11 cellular contexts compared by ENCODE assay signal in the genomic region with DNA sequence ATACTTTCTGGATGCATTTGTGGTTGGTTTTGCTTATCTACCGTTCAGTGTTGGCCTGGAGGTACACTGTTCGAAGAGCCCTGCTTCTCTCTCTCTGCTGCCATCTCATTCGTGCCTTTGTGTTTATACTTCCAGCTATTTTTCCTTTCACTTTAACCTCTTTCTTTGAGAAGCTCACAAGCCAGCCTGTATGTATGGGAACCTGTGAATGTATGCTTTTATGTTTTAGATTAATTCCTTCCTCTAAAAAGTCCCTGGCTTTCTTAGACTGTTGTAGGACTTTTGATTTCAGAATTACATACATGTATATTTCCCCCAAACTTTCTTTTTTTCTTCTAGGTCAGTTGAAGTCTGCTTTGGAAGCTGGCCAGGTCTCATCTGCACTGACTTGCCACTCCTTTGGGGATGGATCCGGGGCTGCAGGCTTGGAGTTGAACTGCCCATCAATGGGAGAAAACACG.
DNase-seq lines count a peak whose midpoint lies in the region; ATAC-seq and TF ChIP-seq lines count a peak whose summit lies in the region.
"Had no signal": no experiment of that assay in that cellular context is flagged by ENCODE, and none has a peak within 500 bp of the region (broad histone marks: within the 10 kb centered on the region; RNA-seq: fewer than 3 reads in every experiment).

No MANE protein-coding gene starts in this region.

- TF ChIP-seq CTCF in adrenal gland (IDR thresholded peaks at IDR 0.05): no peak

- H3K27ac ChIP-seq in adrenal gland: peak overlapping the region in 4 of 5 donors; percentile 44 to 75 (median 68)
- no peak overlapping the region for H3K27ac ChIP-seq in neuronal stem cell (replicated peaks; ENCODE audit: low read length)

- no peak overlapping the region for H2BK5ac ChIP-seq in neuronal stem cell (ENCODE audit: low read length)

- no peak overlapping the region for H2BK12ac ChIP-seq in neuronal stem cell (ENCODE audit: low read length)

- WGBS in adrenal gland, 4 donors: 16 to 32% (median 29%) methylated on average over 5 of the region's 5 CpGs
- WGBS in neuronal stem cell (ENCODE audit: extremely low coverage in 2 of 2, insufficient read length in 2 of 2, insufficient replicate concordance in 1 of 2), 2 donors: no CpG with 5 or more reads among the region's 5 CpGs

- no peaks in the 10 kb centered on the region for H3K9me3 Mint-ChIP-seq in activated T-cell treated with anti-CD3 and anti-CD28 coated beads, Interleukin-2, amount 50 U/mL, for 72 hours

- intact Hi-C loops in adrenal gland (cut with DNase I): no loop called here

- peaks cover 9% of the 10 kb centered on the region for H3K4me1 Mint-ChIP-seq in activated T-cell treated with anti-CD3 and anti-CD28 coated beads, Interleukin-2, amount 50 U/mL, for 72 hours (ENCODE audit: low read depth)

- no peak overlapping the region for H3K4me3 Mint-ChIP-seq in activated T-cell treated with anti-CD3 and anti-CD28 coated beads, Interleukin-2, amount 50 U/mL, for 72 hours

- no peak for TF ChIP-seq POLR2A in adrenal gland (IDR thresholded peaks at IDR 0.05)

- H2AK5ac ChIP-seq in neuronal stem cell (ENCODE audit: low read depth, low read length): no peak overlapping the region

- no peak overlapping the region for H3K9ac ChIP-seq in neuronal stem cell (ENCODE audit: low read depth, low read length, poor library complexity)

- H3K79me1 ChIP-seq in neuronal stem cell (ENCODE audit: low read depth, low read length): no peaks in the 10 kb centered on the region

- H3K18ac ChIP-seq in neuronal stem cell (ENCODE audit: low read length): no peak overlapping the region

- no peak for DNase-seq in activated T-cell treated with anti-CD3 and anti-CD28 coated beads, Interleukin-2, amount 50 U/mL, for 72 hours
- no peak for DNase-seq in activated T-cell treated with anti-CD3 and anti-CD28 coated beads for 4 hours
- DNase-seq in adrenal gland: peak; percentile 39 to 76 (median 70)
- DNase-seq in left lobe of liver (ENCODE audit: low spot score): no peak
- DNase-seq in ureter (ENCODE audit: low spot score): peak; percentile 54
- no peak for DNase-seq in neuronal stem cell (ENCODE audit: low spot score)
- no peak for DNase-seq in inferior parietal cortex (ENCODE audit: extremely low spot score)
- DNase-seq: activated CD4-positive, CD25-positive, alpha-beta regulatory T cell; C1 segment of cervical spinal cord; KBM-7 had no signal

- no peak overlapping the region for H2BK120ac ChIP-seq in neuronal stem cell (ENCODE audit: low read depth, low read length)

- H3K4me3 ChIP-seq in adrenal gland: peak overlapping the region in 1 of 4 donors; percentile 29
- no peak overlapping the region for H3K4me3 ChIP-seq in neuronal stem cell (ENCODE audit: low read length in 2 of 2)

- peaks cover 0 to 9% of the 10 kb centered on the region in 2 donors for H3K36me3 Mint-ChIP-seq in activated T-cell treated with anti-CD3 and anti-CD28 coated beads, Interleukin-2, amount 50 U/mL, for 72 hours (ENCODE audit: insufficient read depth in 2 of 2)

- H3K36me3 ChIP-seq in adrenal gland (replicated peaks in 1 of 2): no peaks in the 10 kb centered on the region
- H3K36me3 ChIP-seq in neuronal stem cell (replicated peaks in 1 of 2; ENCODE audit: control insufficient read depth in 2 of 2, insufficient read depth in 2 of 2, low read length in 2 of 2): peaks cover 3 to 65% of the 10 kb centered on the region in 2 donors

- H3K23ac ChIP-seq in neuronal stem cell (ENCODE audit: low read depth, low read length, poor library complexity): no peak overlapping the region

- H3K27me3 Mint-ChIP-seq in activated T-cell treated with anti-CD3 and anti-CD28 coated beads, Interleukin-2, amount 50 U/mL, for 72 hours (ENCODE audit: low read depth): no peaks in the 10 kb centered on the region

- H3K27me3 ChIP-seq in adrenal gland: no peaks in the 10 kb centered on the region
- H3K27me3 ChIP-seq in neuronal stem cell (ENCODE audit: control insufficient read depth in 3 of 3, insufficient read depth in 3 of 3, low read depth in 1 of 3, low read length in 3 of 3): no peaks in the 10 kb centered on the region

- peaks cover 12 to 32% of the 10 kb centered on the region in 2 donors for H3K4me1 ChIP-seq in adrenal gland (replicated peaks in 1 of 2)
- H3K4me1 ChIP-seq in neuronal stem cell (ENCODE audit: control insufficient read depth in 2 of 2, insufficient read depth in 1 of 2, low read depth in 1 of 2, low read length in 2 of 2): peaks cover 2 to 3% of the 10 kb centered on the region in 2 donors

- H3K4ac ChIP-seq in neuronal stem cell (ENCODE audit: low read length): no peak overlapping the region

- H4K91ac ChIP-seq in neuronal stem cell (ENCODE audit: low read depth, low read length, poor library complexity): no peak overlapping the region

- H4K8ac ChIP-seq in neuronal stem cell (ENCODE audit: low read depth, low read length): no peak overlapping the region

- no peak overlapping the region for H2AFZ ChIP-seq in neuronal stem cell (ENCODE audit: low read length)

- no peak overlapping the region for H2BK15ac ChIP-seq in neuronal stem cell (ENCODE audit: low read length)

- H3K27ac Mint-ChIP-seq in activated T-cell treated with anti-CD3 and anti-CD28 coated beads, Interleukin-2, amount 50 U/mL, for 72 hours: peak overlapping the region; percentile 93

- H3K14ac ChIP-seq in neuronal stem cell (ENCODE audit: low read length): no peak overlapping the region

- no peak overlapping the region for H3K4me2 ChIP-seq in neuronal stem cell (ENCODE audit: insufficient read depth, low read length, poor library complexity, severe bottlenecking)

- H3K9me3 ChIP-seq in adrenal gland (replicated peaks in 1 of 3) (no peaks in the 10 kb centered on the region), neuronal stem cell (replicated peaks in 1 of 2; ENCODE audit: control insufficient read depth in 2 of 2, insufficient read depth in 1 of 2, low read depth in 1 of 2, low read length in 2 of 2) (no peaks in the 10 kb centered on the region)

- no peak for ATAC-seq in activated T-cell treated with anti-CD3 and anti-CD28 coated beads, Interleukin-2, amount 50 U/mL, for 72 hours (replicated peaks in 1 of 2)
- ATAC-seq in left lobe of liver: peak; percentile 33
- no peak for ATAC-seq in HG03565 (IDR thresholded peaks at IDR 0.05; ENCODE audit: unreplicated experiment)

Comparison
In these comparisons a context has a peak if more than half of its experiments do, and no peak if none do; other contexts are left out.
1. DNase-seq: peak in adrenal gland (7 of 7) and ureter (single experiment); none in activated T-cell treated with anti-CD3 and anti-CD28 coated beads, Interleukin-2, amount 50 U/mL, for 72 hours (0 of 2), activated T-cell treated with anti-CD3 and anti-CD28 coated beads for 4 hours (single experiment), left lobe of liver (single experiment), neuronal stem cell (single experiment) and inferior parietal cortex (single experiment).